ENCODE assay signal across 29 cellular contexts in the genomic region with DNA sequence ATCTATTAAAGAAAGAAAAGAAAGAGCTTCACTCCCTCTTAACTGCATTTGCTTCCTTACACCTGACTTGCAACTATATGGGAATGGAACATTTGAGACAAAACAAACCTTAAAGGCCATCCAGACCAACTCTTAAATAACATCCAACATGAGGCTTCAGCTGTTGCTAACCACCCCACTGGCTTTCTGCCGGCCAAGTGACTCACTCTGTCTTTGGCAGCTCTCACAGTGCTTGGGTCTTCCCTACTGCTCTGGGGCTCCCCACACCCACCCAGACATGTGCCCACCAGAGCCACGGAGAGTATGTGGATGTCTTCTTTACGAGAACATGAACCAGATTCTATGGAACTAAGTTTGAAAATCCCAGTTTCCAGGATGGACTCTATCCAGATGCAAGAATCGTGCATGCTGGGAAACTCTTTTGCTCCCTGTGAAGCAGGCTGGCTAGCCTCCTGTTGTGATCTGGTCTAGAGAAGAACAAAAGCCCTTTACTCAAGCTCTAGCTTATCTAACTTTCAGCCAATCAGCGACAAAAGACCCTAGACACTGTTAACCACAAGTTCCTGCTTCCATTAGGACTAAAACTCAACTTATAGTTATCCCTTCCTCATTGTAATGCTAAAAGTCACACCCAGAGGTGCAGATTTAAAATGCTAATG.
A peak's percentile ranks its signal among the peaks of the same experiment; 100 is the strongest.
DNase-seq lines count a peak whose midpoint lies in the region; ATAC-seq and TF ChIP-seq lines count a peak whose summit lies in the region.
"Had no signal": no experiment of that assay in that cellular context is flagged by ENCODE, and none has a peak within 500 bp of the region (broad histone marks: within the 10 kb centered on the region; RNA-seq: fewer than 3 reads in every experiment).

No MANE protein-coding gene starts in this region.

- H4K20me1 ChIP-seq in DND-41 (ENCODE audit: insufficient read depth, low read length), result no peaks in the 10 kb centered on the region

- no peak for TF ChIP-seq CTCF in DND-41 (IDR thresholded peaks at IDR 0.05; ENCODE audit: borderline replicate concordance, extremely low read depth, low read length, poor library complexity, severe bottlenecking)
- TF ChIP-seq CTCF in NB4 (IDR thresholded peaks at IDR 0.05; ENCODE audit: low read depth, low read length), result no peak

- H3K27ac Mint-ChIP-seq in activated CD8-positive, alpha-beta memory T cell treated with anti-CD3 and anti-CD28 coated beads, Interleukin-2, amount 10 ng/mL, durations not matched to agents 7 days and 5 days, result no peak overlapping the region
- H3K27ac Mint-ChIP-seq: activated naive CD8-positive, alpha-beta T cell treated with anti-CD3 and anti-CD28 coated beads, Interleukin-2, amount 50 U/mL, for 24 hours; activated T-cell treated with anti-CD3 and anti-CD28 coated beads, Interleukin-2, amount 50 U/mL, for 24 hours; CD8-positive, alpha-beta memory T cell; T-helper 2 cell treated with Interferon-gamma antibody and Interleukin-4, amounts not matched to agents 5 μg/mL and 100 μg/mL, for 36 hours had no signal

- WGBS in right cardiac atrium, result 35% methylated on average over 5 of the region's 5 CpGs

- H3K4me2 ChIP-seq in DND-41 (ENCODE audit: insufficient read depth, low read length), result no peak overlapping the region
- H3K4me2 ChIP-seq: A549 had no signal

- no peaks in the 10 kb centered on the region for H3K79me2 ChIP-seq in DND-41 (ENCODE audit: insufficient read depth, low read length)

- no peak overlapping the region for H3K27ac ChIP-seq in DND-41 (ENCODE audit: low read length)
- no peak overlapping the region for H3K27ac ChIP-seq in right cardiac atrium (ENCODE audit: low read length)
- H3K27ac ChIP-seq: A549, body of pancreas, prostate gland, tibial artery, VCaP had no signal

- CTCF ChIA-PET in activated CD8-positive, alpha-beta memory T cell treated with anti-CD3 and anti-CD28 coated beads, Interleukin-2, amount 10 ng/mL, durations not matched to agents 7 days and 5 days (lab: Charles Lee), result no interaction called here

- H3K4me3 ChIP-seq in DND-41 (ENCODE audit: low read depth in 1 of 2, low read length in 2 of 2) (no peak overlapping the region), NB4 (ENCODE audit: low read depth, low read length) (no peak overlapping the region), right cardiac atrium (ENCODE audit: low read length) (no peak overlapping the region)
- H3K4me3 ChIP-seq: A549, body of pancreas, lung, prostate gland, tibial artery had no signal

- H3K4me1 Mint-ChIP-seq in activated CD8-positive, alpha-beta memory T cell treated with anti-CD3 and anti-CD28 coated beads, Interleukin-2, amount 10 ng/mL, durations not matched to agents 7 days and 5 days, result no peaks in the 10 kb centered on the region
- H3K4me1 Mint-ChIP-seq: activated naive CD8-positive, alpha-beta T cell treated with anti-CD3 and anti-CD28 coated beads, Interleukin-2, amount 50 U/mL, for 24 hours; CD8-positive, alpha-beta memory T cell; stimulated activated naive CD8-positive, alpha-beta T cell treated with anti-CD3 and anti-CD28 coated beads, Interleukin-15, amount 100 ng/mL, for 72 hours had no signal

- H3K4me1 ChIP-seq in DND-41 (ENCODE audit: insufficient read depth, low read length), result no peaks in the 10 kb centered on the region
- H3K4me1 ChIP-seq in right cardiac atrium (ENCODE audit: control insufficient read depth, insufficient read depth, low read length), result no peaks in the 10 kb centered on the region
- H3K4me1 ChIP-seq: A549, BE2C, body of pancreas, prostate gland, tibial artery had no signal

- no peak overlapping the region for H3K4me3 Mint-ChIP-seq in activated CD8-positive, alpha-beta memory T cell treated with anti-CD3 and anti-CD28 coated beads, Interleukin-2, amount 10 ng/mL, durations not matched to agents 7 days and 5 days
- H3K4me3 Mint-ChIP-seq: activated naive CD8-positive, alpha-beta T cell treated with anti-CD3 and anti-CD28 coated beads, Interleukin-2, amount 50 U/mL, for 24 hours; activated T-cell treated with anti-CD3 and anti-CD28 coated beads, Interleukin-2, amount 50 U/mL, for 24 hours; CD8-positive, alpha-beta memory T cell; stimulated activated naive CD8-positive, alpha-beta T cell treated with anti-CD3 and anti-CD28 coated beads, Interleukin-15, amount 100 ng/mL, for 72 hours; T-helper 2 cell treated with Interferon-gamma antibody and Interleukin-4, amounts not matched to agents 5 μg/mL and 100 μg/mL, for 36 hours had no signal

- no peaks in the 10 kb centered on the region for H3K27me3 Mint-ChIP-seq in activated CD8-positive, alpha-beta memory T cell treated with anti-CD3 and anti-CD28 coated beads, Interleukin-2, amount 10 ng/mL, durations not matched to agents 7 days and 5 days
- H3K27me3 Mint-ChIP-seq: activated T-cell treated with anti-CD3 and anti-CD28 coated beads, Interleukin-2, amount 50 U/mL, for 24 hours; CD8-positive, alpha-beta memory T cell; stimulated activated naive CD8-positive, alpha-beta T cell treated with anti-CD3 and anti-CD28 coated beads, Interleukin-15, amount 100 ng/mL, for 72 hours had no signal

- intact Hi-C loops in right cardiac atrium (cut with DNase I), result no loop called here

- H3K36me3 ChIP-seq in DND-41 (ENCODE audit: insufficient read depth, low read length), result no peaks in the 10 kb centered on the region
- H3K36me3 ChIP-seq: BE2C, prostate gland, tibial artery had no signal

- H3K27me3 ChIP-seq in DND-41 (ENCODE audit: insufficient read depth, low read length, poor library complexity) (no peaks in the 10 kb centered on the region), right cardiac atrium (ENCODE audit: control insufficient read depth, insufficient read depth) (no peaks in the 10 kb centered on the region)
- H3K27me3 ChIP-seq: BE2C, body of pancreas had no signal

- ATAC-seq in DND-41 (ENCODE audit: insufficient read depth, low read depth) (peak; percentile 49; the same call in 1 of the 3 replicates), right cardiac atrium (peak in 1 of 2 donors; percentile 40), HG03439 (IDR thresholded peaks at IDR 0.05; ENCODE audit: unreplicated experiment) (no peak)
- ATAC-seq in activated CD8-positive, alpha-beta memory T cell treated with anti-CD3 and anti-CD28 coated beads, Interleukin-2, amount 10 ng/mL, durations not matched to agents 7 days and 5 days, result no peak
- ATAC-seq: A549; activated naive CD8-positive, alpha-beta T cell treated with anti-CD3 and anti-CD28 coated beads, Interleukin-2, amount 50 U/mL, for 24 hours; body of pancreas; PC-3; stimulated activated naive CD8-positive, alpha-beta T cell treated with anti-CD3 and anti-CD28 coated beads, Interleukin-15, amount 100 ng/mL, for 72 hours had no signal

- no peak overlapping the region for H3K9ac ChIP-seq in DND-41 (ENCODE audit: low read depth, low read length)

- no peak for TF ChIP-seq POLR2A in NB4 (IDR thresholded peaks at IDR 0.05; ENCODE audit: extremely low read depth, insufficient read length)

- H3K9me3 ChIP-seq in DND-41 (ENCODE audit: insufficient read depth, low read length, severe bottlenecking), result no peaks in the 10 kb centered on the region
- H3K9me3 ChIP-seq in right cardiac atrium (ENCODE audit: control insufficient read depth, low read length), result no peaks in the 10 kb centered on the region
- H3K9me3 ChIP-seq: A549, BE2C, body of pancreas, prostate gland, tibial artery had no signal

- H3K36me3 Mint-ChIP-seq in activated CD8-positive, alpha-beta memory T cell treated with anti-CD3 and anti-CD28 coated beads, Interleukin-2, amount 10 ng/mL, durations not matched to agents 7 days and 5 days, result no peaks in the 10 kb centered on the region
- H3K36me3 Mint-ChIP-seq: CD8-positive, alpha-beta memory T cell had no signal

- no peak overlapping the region for H2AFZ ChIP-seq in DND-41 (ENCODE audit: low read depth, low read length)

- no peak for DNase-seq in DND-41
- DNase-seq in NB4 (ENCODE audit: low read depth), result peak; percentile 22
- peak in 2 of 3 donors; percentile 33 to 67 for DNase-seq in right cardiac atrium
- peak; percentile 11 for DNase-seq in occipital lobe (lab: John Stamatoyannopoulos, UW)
- no peak for DNase-seq in stimulated activated naive CD4-positive, alpha-beta T cell treated with Interleukin-2 at 50 U/mL for 16 hours (lab: John Stamatoyannopoulos, UW)
- DNase-seq in stimulated activated CD4-positive, alpha-beta T cell treated with anti-CD3 and anti-CD28 coated beads, Interleukin-15, amount 100 ng/mL, for 24 hours, result no peak
- no peak for DNase-seq in activated CD8-positive, alpha-beta memory T cell treated with anti-CD3 and anti-CD28 coated beads, Interleukin-2, amount 10 ng/mL, durations not matched to agents 7 days and 5 days
- DNase-seq: activated CD4-positive, alpha-beta T cell treated with anti-CD3 and anti-CD28 coated beads for 48 hours; activated naive CD8-positive, alpha-beta T cell treated with anti-CD3 and anti-CD28 coated beads, Interleukin-2, amount 50 U/mL, for 24 hours; activated T-cell treated with anti-CD3 and anti-CD28 coated beads, Interleukin-2, amount 50 U/mL, for 24 hours; BE2C; body of pancreas; CD8-positive, alpha-beta memory T cell; cerebellar nuclear complex; DMS153; IMR-90; kidney; NCI-H1092; NCI-H187; NCI-H524 treated with DMSO at 0.1 percent for 48 hours; PC-3; stimulated activated naive CD8-positive, alpha-beta T cell treated with anti-CD3 and anti-CD28 coated beads, Interleukin-15, amount 100 ng/mL, for 72 hours had no signal

- no peaks in the 10 kb centered on the region for H3K9me3 Mint-ChIP-seq in activated CD8-positive, alpha-beta memory T cell treated with anti-CD3 and anti-CD28 coated beads, Interleukin-2, amount 10 ng/mL, durations not matched to agents 7 days and 5 days (ENCODE audit: low read depth)
- H3K9me3 Mint-ChIP-seq: activated naive CD8-positive, alpha-beta T cell treated with anti-CD3 and anti-CD28 coated beads, Interleukin-2, amount 50 U/mL, for 24 hours; activated T-cell treated with anti-CD3 and anti-CD28 coated beads, Interleukin-2, amount 50 U/mL, for 24 hours; CD8-positive, alpha-beta memory T cell; stimulated activated naive CD8-positive, alpha-beta T cell treated with anti-CD3 and anti-CD28 coated beads, Interleukin-15, amount 100 ng/mL, for 72 hours; T-helper 2 cell treated with Interferon-gamma antibody and Interleukin-4, amounts not matched to agents 5 μg/mL and 100 μg/mL, for 36 hours had no signal

Comparison
In these comparisons a context has a peak if more than half of its experiments do, and no peak if none do; other contexts are left out.
1. DNase-seq: peak in NB4 (single experiment), right cardiac atrium (2 of 3) and occipital lobe (single experiment); none in DND-41 (single experiment), stimulated activated naive CD4-positive, alpha-beta T cell treated with Interleukin-2 at 50 U/mL for 16 hours (single experiment), stimulated activated CD4-positive, alpha-beta T cell treated with anti-CD3 and anti-CD28 coated beads, Interleukin-15, amount 100 ng/mL, for 24 hours (single experiment) and activated CD8-positive, alpha-beta memory T cell treated with anti-CD3 and anti-CD28 coated beads, Interleukin-2, amount 10 ng/mL, durations not matched to agents 7 days and 5 days (single experiment).